22 cellular contexts compared by ENCODE assay signal in the genomic region with DNA sequence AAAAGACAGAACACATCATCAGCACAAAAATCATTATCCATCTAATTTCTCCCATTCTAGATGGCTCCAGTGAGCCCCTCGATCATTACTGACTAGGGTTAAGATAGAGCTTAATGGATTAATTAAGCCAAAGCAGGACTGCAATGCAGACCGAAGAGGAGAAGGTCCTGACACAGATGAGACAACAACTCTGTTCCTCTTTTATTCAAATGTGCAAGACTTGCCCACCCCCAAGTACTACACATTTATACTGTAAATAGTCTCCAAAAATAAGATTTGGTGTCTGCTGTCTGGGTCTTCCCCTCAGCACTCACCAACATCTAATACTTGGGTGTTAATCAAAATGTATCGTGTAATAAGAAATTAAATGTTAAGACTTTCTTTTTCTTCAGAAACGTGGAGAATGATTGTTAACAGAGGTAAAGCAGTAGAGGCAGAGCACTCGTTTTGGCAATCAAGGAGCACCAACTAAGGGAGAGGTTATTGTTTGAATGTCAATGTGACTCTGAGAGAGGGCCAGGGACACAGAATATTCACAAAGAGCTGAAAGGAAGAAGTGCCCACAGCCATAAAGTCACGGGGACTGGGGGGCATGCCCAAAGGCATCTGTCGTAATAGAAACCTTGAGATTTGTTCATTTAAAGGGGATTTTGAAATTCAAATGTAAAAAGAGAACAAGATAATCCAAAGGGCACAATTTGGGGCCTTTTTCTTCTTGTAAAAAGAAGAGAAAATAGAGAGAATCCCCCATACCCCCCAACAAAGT.
DNase-seq lines count a peak whose midpoint lies in the region; ATAC-seq, FAIRE-seq and TF ChIP-seq lines count a peak whose summit lies in the region.
"Had no signal": no experiment of that assay in that cellular context is flagged by ENCODE, and none has a peak within 500 bp of the region (broad histone marks: within the 10 kb centered on the region; RNA-seq: fewer than 3 reads in every experiment).

No MANE protein-coding gene starts in this region.

- H3K36me3 Mint-ChIP-seq in WTC11 = peaks cover 14% of the 10 kb centered on the region
- H3K36me3 Mint-ChIP-seq in CD4-positive, alpha-beta T cell (ENCODE audit: low read depth) = no peaks in the 10 kb centered on the region
- H3K36me3 Mint-ChIP-seq: activated naive CD8-positive, alpha-beta T cell treated with anti-CD3 and anti-CD28 coated beads, Interleukin-2, amount 10 ng/mL, durations not matched to agents 7 days and 5 days had no signal

- no peak overlapping the region for H3K4me3 ChIP-seq in MM.1S (ENCODE audit: low read length)
- H3K4me3 ChIP-seq: MG63, psoas muscle, uterus had no signal

- no peaks in the 10 kb centered on the region for H3K9me3 ChIP-seq in CD4-positive, alpha-beta T cell (ENCODE audit: control insufficient read depth, low read length)
- H3K9me3 ChIP-seq in MM.1S (replicated peaks; ENCODE audit: insufficient read depth, low read length) = no peaks in the 10 kb centered on the region
- H3K9me3 ChIP-seq: MG63, psoas muscle, uterus had no signal

- no peak overlapping the region for H2AFZ ChIP-seq in MM.1S (ENCODE audit: low read length)

- no peaks in the 10 kb centered on the region for H4K20me1 ChIP-seq in MM.1S (ENCODE audit: insufficient read depth, low read length)

- H3K27ac ChIP-seq in CD4-positive, alpha-beta T cell (ENCODE audit: low read depth, low read length) = no peak overlapping the region
- H3K27ac ChIP-seq in MM.1S (ENCODE audit: low read length) = no peak overlapping the region
- H3K27ac ChIP-seq: psoas muscle, uterus had no signal

- no peak for TF ChIP-seq POLR2A in GM12892 (IDR thresholded peaks at IDR 0.05; ENCODE audit: low read depth, low read length)

- H3F3A ChIP-seq in MM.1S (ENCODE audit: insufficient read depth, low read length) = no peaks in the 10 kb centered on the region

- peak; percentile 30 for FAIRE-seq in GM12892 (lab: Jason Lieb, UNC)
- FAIRE-seq: kidney, small intestine had no signal

- H3K27ac Mint-ChIP-seq in WTC11 = peak overlapping the region; percentile 18; the same call in 1 of the 2 replicates
- H3K27ac Mint-ChIP-seq in CD4-positive, alpha-beta T cell = no peak overlapping the region
- H3K27ac Mint-ChIP-seq: activated naive CD8-positive, alpha-beta T cell treated with anti-CD3 and anti-CD28 coated beads, Interleukin-2, amount 10 ng/mL, durations not matched to agents 7 days and 5 days; activated T-helper 1 cell treated with anti-CD3 and anti-CD28 coated beads, Interleukin-12 subunit alpha, Interleukin-12 subunit beta, Interleukin-2, Interleukin-4 antibody, amounts not matched to agents 30 ng/mL and 10 ng/mL and 1 ng/mL, durations not matched to agents 14 hours and 24 hours and 36 hours had no signal

- no peaks in the 10 kb centered on the region for H3K27me3 Mint-ChIP-seq in WTC11 (ENCODE audit: low read depth)
- no peaks in the 10 kb centered on the region for H3K27me3 Mint-ChIP-seq in CD4-positive, alpha-beta T cell
- H3K27me3 Mint-ChIP-seq: activated naive CD8-positive, alpha-beta T cell treated with anti-CD3 and anti-CD28 coated beads, Interleukin-2, amount 10 ng/mL, durations not matched to agents 7 days and 5 days had no signal

- no peaks in the 10 kb centered on the region for H3K27me3 ChIP-seq in CD4-positive, alpha-beta T cell (ENCODE audit: control insufficient read depth, insufficient read depth, low read length)
- no peaks in the 10 kb centered on the region for H3K27me3 ChIP-seq in MM.1S (replicated peaks; ENCODE audit: insufficient read depth, low read length)
- H3K27me3 ChIP-seq: MG63, uterus had no signal

- POLR2A ChIA-PET in WTC11 (lab: Charles Lee) = no interaction called here
- POLR2A ChIA-PET in CD4-positive, alpha-beta T cell (lab: Charles Lee) = no interaction called here

- no peak overlapping the region for H3K9ac ChIP-seq in MM.1S (ENCODE audit: low read length)

- no peak for DNase-seq in GM12892 (ENCODE audit: insufficient read length)
- no peak for DNase-seq in WTC11 (ENCODE audit: low spot score)
- no peak for DNase-seq in T1000 (lab: John Stamatoyannopoulos, UW)
- DNase-seq in CD4-positive, alpha-beta T cell = no peak
- no peak for DNase-seq in MM.1S
- DNase-seq in NCI-H524 treated with DMSO at 0.1 percent for 48 hours (lab: John Stamatoyannopoulos, UW) = no peak
- DNase-seq: activated CD4-positive, CD25-positive, alpha-beta regulatory T cell treated with anti-CD3 and anti-CD28 coated beads, Interleukin-2, amount 50 U/mL, for 72 hours; activated naive CD8-positive, alpha-beta T cell treated with anti-CD3 and anti-CD28 coated beads, Interleukin-2, amount 10 ng/mL, durations not matched to agents 7 days and 5 days; dermis blood vessel endothelial cell; foreskin fibroblast; kidney; mammary epithelial cell; MG63; NCI-H1694; psoas muscle; SHP77 treated with DMSO at 0.1 percent for 48 hours; small intestine; stimulated activated CD4-positive, alpha-beta T cell treated with anti-CD3 and anti-CD28 coated beads, Interleukin-4, amount 100 ng/mL, for 4 hours; uterus had no signal

- intact Hi-C loops in CD4-positive, alpha-beta T cell (cut with DNase I, micrococcal nuclease) = no loop called here

- H3K4me1 ChIP-seq in MM.1S (ENCODE audit: low read length) = no peaks in the 10 kb centered on the region
- H3K4me1 ChIP-seq: uterus had no signal

- no peak for TF ChIP-seq CTCF in WTC11 (IDR thresholded peaks at IDR 0.05)
- TF ChIP-seq CTCF in CD4-positive, alpha-beta T cell (IDR thresholded peaks at IDR 0.05) = no peak
- TF ChIP-seq CTCF in MM.1S (IDR thresholded peaks at IDR 0.05; ENCODE audit: low read length) = no peak

- no peak overlapping the region for H3K4me3 Mint-ChIP-seq in WTC11
- H3K4me3 Mint-ChIP-seq in CD4-positive, alpha-beta T cell = no peak overlapping the region
- H3K4me3 Mint-ChIP-seq: activated naive CD8-positive, alpha-beta T cell treated with anti-CD3 and anti-CD28 coated beads, Interleukin-2, amount 10 ng/mL, durations not matched to agents 7 days and 5 days; activated T-helper 1 cell treated with anti-CD3 and anti-CD28 coated beads, Interleukin-12 subunit alpha, Interleukin-12 subunit beta, Interleukin-2, Interleukin-4 antibody, amounts not matched to agents 30 ng/mL and 10 ng/mL and 1 ng/mL, durations not matched to agents 14 hours and 24 hours and 36 hours had no signal

- H3K9me2 ChIP-seq in MM.1S (replicated peaks; ENCODE audit: insufficient read depth, low read length) = no peaks in the 10 kb centered on the region

- H3K79me2 ChIP-seq in MM.1S (ENCODE audit: low read length) = no peaks in the 10 kb centered on the region

- H3K4me2 ChIP-seq in MM.1S (ENCODE audit: low read depth, low read length) = no peak overlapping the region

- peaks cover 16% of the 10 kb centered on the region for H3K9me3 Mint-ChIP-seq in WTC11
- H3K9me3 Mint-ChIP-seq in CD4-positive, alpha-beta T cell = no peaks in the 10 kb centered on the region
- H3K9me3 Mint-ChIP-seq: activated T-helper 1 cell treated with anti-CD3 and anti-CD28 coated beads, Interleukin-12 subunit alpha, Interleukin-12 subunit beta, Interleukin-2, Interleukin-4 antibody, amounts not matched to agents 30 ng/mL and 10 ng/mL and 1 ng/mL, durations not matched to agents 14 hours and 24 hours and 36 hours had no signal

- ATAC-seq in GM19463 (IDR thresholded peaks at IDR 0.05; ENCODE audit: unreplicated experiment) (peak; percentile 31), HG03045 (IDR thresholded peaks at IDR 0.05; ENCODE audit: unreplicated experiment) (peak; percentile 31), WTC11 (no peak)
- no peak for ATAC-seq in CD4-positive, alpha-beta T cell (ENCODE audit: poor library complexity)
- ATAC-seq: psoas muscle had no signal

- CTCF ChIA-PET in WTC11 (lab: Charles Lee) = interaction anchor here (0.5 to 1.9 kb wide), 2 partner anchors 9 to 43 kb away, joined by 4 to 13 read pairs; no protein-coding TSS in a partner anchor
- CTCF ChIA-PET in CD4-positive, alpha-beta T cell (lab: Charles Lee) = no interaction called here

- no peaks in the 10 kb centered on the region for H3K36me3 ChIP-seq in MM.1S (replicated peaks; ENCODE audit: insufficient read depth, low read length)
- H3K36me3 ChIP-seq: MG63, uterus had no signal

- peaks cover 23% of the 10 kb centered on the region for H3K4me1 Mint-ChIP-seq in WTC11
- H3K4me1 Mint-ChIP-seq in CD4-positive, alpha-beta T cell (ENCODE audit: low read depth) = no peaks in the 10 kb centered on the region
- H3K4me1 Mint-ChIP-seq: activated naive CD8-positive, alpha-beta T cell treated with anti-CD3 and anti-CD28 coated beads, Interleukin-2, amount 10 ng/mL, durations not matched to agents 7 days and 5 days had no signal

TF ChIP-seq in WTC11, 78 proteins besides CTCF, POLR2A, EP300 and RAD21 (continues in another document):
- TF ChIP-seq USF2 (CRISPR knock-in tag; IDR thresholded peaks at IDR 0.05) = no peak
- TF ChIP-seq MXD4 (CRISPR knock-in tag; IDR thresholded peaks at IDR 0.05; ENCODE audit: borderline replicate concordance) = no peak
- no peak for TF ChIP-seq NFE2L1 (CRISPR knock-in tag; IDR thresholded peaks at IDR 0.05)
- no peak for TF ChIP-seq E2F5 (CRISPR knock-in tag; IDR thresholded peaks at IDR 0.05)
- TF ChIP-seq HMGXB4 (CRISPR knock-in tag; IDR thresholded peaks at IDR 0.05) = no peak

Comparison
In these comparisons a context has a peak if more than half of its experiments do, and no peak if none do; other contexts are left out.
1. ATAC-seq: peak in GM19463 (single experiment) and HG03045 (single experiment); none in WTC11 (single experiment) and CD4-positive, alpha-beta T cell (single experiment).